ENCODE assay signal across 9 cellular contexts in the genomic region with DNA sequence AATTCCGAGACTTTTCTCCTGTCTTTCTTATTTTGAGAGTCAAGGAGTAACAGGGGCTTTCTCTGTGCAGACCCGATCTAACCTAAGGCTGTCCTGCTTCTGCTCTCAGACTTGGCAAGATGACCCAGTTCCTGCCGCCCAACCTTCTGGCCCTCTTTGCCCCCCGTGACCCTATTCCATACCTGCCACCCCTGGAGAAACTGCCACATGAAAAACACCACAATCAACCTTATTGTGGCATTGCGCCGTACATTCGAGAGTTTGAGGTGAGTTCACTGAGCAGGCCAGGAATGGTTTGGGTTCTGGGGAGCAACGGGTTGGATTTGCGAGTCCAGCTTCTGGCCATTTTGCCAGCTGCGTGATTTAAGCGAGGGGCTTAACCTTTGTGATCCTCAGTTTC. TPM values are rescaled to one million over a fixed set of nuclear protein-coding genes. Genes with fewer than 3 reads are reported as not detected.
A peak's percentile ranks its signal among the peaks of the same experiment; 100 is the strongest.
DNase-seq lines count a peak whose midpoint lies in the region; ATAC-seq and TF ChIP-seq lines count a peak whose summit lies in the region.
"Had no signal": no experiment of that assay in that cellular context is flagged by ENCODE, and none has a peak within 500 bp of the region (broad histone marks: within the 10 kb centered on the region; RNA-seq: fewer than 3 reads in every experiment).

No MANE protein-coding gene starts in this region.

- TF ChIP-seq CTCF in Panc1 (IDR thresholded peaks at IDR 0.05) (no peak), esophagus muscularis mucosa (IDR thresholded peaks at IDR 0.05) (no peak), parathyroid adenoma (IDR thresholded peaks at IDR 0.05) (no peak)

- H3K36me3 ChIP-seq in CD8-positive, alpha-beta memory T cell (ENCODE audit: insufficient read depth, low read length) = peaks cover 27% of the 10 kb centered on the region
- H3K36me3 ChIP-seq in Panc1 (ENCODE audit: control insufficient read depth, insufficient read depth, low read length) (peaks cover 13% of the 10 kb centered on the region), esophagus muscularis mucosa (peaks cover 25 to 48% (median 36%) of the 10 kb centered on the region in 4 donors), parathyroid adenoma (ENCODE audit: control insufficient read depth, insufficient read depth, low read length) (no peaks in the 10 kb centered on the region)

- H3K9me3 ChIP-seq in CD8-positive, alpha-beta memory T cell (ENCODE audit: low read length) = no peaks in the 10 kb centered on the region
- H3K9me3 ChIP-seq in Panc1 (ENCODE audit: control insufficient read depth, insufficient read depth, low read depth, low read length) (no peaks in the 10 kb centered on the region), esophagus muscularis mucosa (no peaks in the 10 kb centered on the region), parathyroid adenoma (ENCODE audit: control insufficient read depth, low read length) (no peaks in the 10 kb centered on the region)

- in situ Hi-C loops in Panc1 (cut with HindIII; ENCODE audit: low pct_unique_long_range_greater_than_20kb, low sequenced_read_pairs) = no loop called here
- in situ Hi-C loops in KBM-7 (cut with MboI; ENCODE audit: low pct_unique_long_range_greater_than_20kb, low sequenced_read_pairs) = no loop called here

- H3K36me3 Mint-ChIP-seq in CD8-positive, alpha-beta memory T cell = peaks cover 7 to 46% (median 7%) of the 10 kb centered on the region in 3 donors

- H3K9ac ChIP-seq in parathyroid adenoma = peak overlapping the region; percentile 49

- peaks cover 44% of the 10 kb centered on the region for H3K79me2 ChIP-seq in parathyroid adenoma

- H3K4me1 ChIP-seq in CD8-positive, alpha-beta memory T cell (ENCODE audit: insufficient read depth, low read length) = peaks cover 24% of the 10 kb centered on the region
- H3K4me1 ChIP-seq in Panc1 (ENCODE audit: control insufficient read depth, insufficient read depth, low read length) (no peaks in the 10 kb centered on the region), esophagus muscularis mucosa (peaks cover 24 to 50% (median 37%) of the 10 kb centered on the region in 4 donors), parathyroid adenoma (peaks cover 11% of the 10 kb centered on the region)

- BruUV-seq in Panc1 (replicated peaks; lab: Mats Ljungman, UMichigan) = no TSS peak

- no peak overlapping the region for H2AFZ ChIP-seq in parathyroid adenoma

- H3K4me3 ChIP-seq in CD8-positive, alpha-beta memory T cell (ENCODE audit: low read length) = peak overlapping the region; percentile 99
- H3K4me3 ChIP-seq in Panc1 (ENCODE audit: low read depth in 2 of 2, low read length in 2 of 2) (peak overlapping the region; percentile 93 to 95), esophagus muscularis mucosa (peak overlapping the region; percentile 72 to 97 (median 88)), parathyroid adenoma (ENCODE audit: low read depth, low read length) (peak overlapping the region; percentile 81)

- CTCF ChIA-PET in CD8-positive, alpha-beta memory T cell (lab: Charles Lee) = interaction anchor here (0.7 to 4.0 kb wide), 4 partner anchors 12 to 93 kb away, joined by 3 to 28 read pairs (median 6); partner anchors contain the start of genes GYS1 and RUVBL2
- CTCF ChIA-PET in Panc1 (lab: Charles Lee) = no interaction called here

- peaks cover 32 to 56% (median 50%) of the 10 kb centered on the region in 3 donors for H3K4me1 Mint-ChIP-seq in CD8-positive, alpha-beta memory T cell

- no peaks in the 10 kb centered on the region for H3K27me3 ChIP-seq in CD8-positive, alpha-beta memory T cell (ENCODE audit: insufficient read depth, low read length, poor library complexity, severe bottlenecking)
- no peaks in the 10 kb centered on the region for H3K27me3 ChIP-seq in Panc1 (ENCODE audit: control insufficient read depth, insufficient read depth, low read length)
- no peaks in the 10 kb centered on the region for H3K27me3 ChIP-seq in esophagus muscularis mucosa
- H3K27me3 ChIP-seq in parathyroid adenoma (ENCODE audit: control insufficient read depth, insufficient read depth, low read length) = no peaks in the 10 kb centered on the region

- ATAC-seq in Panc1 (no peak), sciatic nerve (no peak), GM19463 (IDR thresholded peaks at IDR 0.05; ENCODE audit: unreplicated experiment) (no peak)

- DNase-seq in CD8-positive, alpha-beta memory T cell = no peak
- DNase-seq in Panc1 (ENCODE audit: low read depth, low spot score) (no peak), esophagus muscularis mucosa (ENCODE audit: extremely low spot score) (no peak), T1000 (lab: John Stamatoyannopoulos, UW) (no peak), KBM-7 (no peak), sciatic nerve (ENCODE audit: low spot score) (no peak)
- DNase-seq: NCI-H510A had no signal

- H3K9me3 Mint-ChIP-seq in CD8-positive, alpha-beta memory T cell = peaks cover 0 to 2% (median 0%) of the 10 kb centered on the region in 5 donors

- no peak for TF ChIP-seq EP300 in esophagus muscularis mucosa (IDR thresholded peaks at IDR 0.05)

- no peak for TF ChIP-seq POLR2A in esophagus muscularis mucosa (IDR thresholded peaks at IDR 0.05; ENCODE audit: low read depth)

- H3K27ac Mint-ChIP-seq in CD8-positive, alpha-beta memory T cell = peak overlapping the region; percentile 87 to 97 (median 93)

- peak overlapping the region; percentile 90 for H3K4me2 ChIP-seq in parathyroid adenoma (ENCODE audit: low read length)

- 41% methylated on average over 11 of the region's 11 CpGs for WGBS in esophagus muscularis mucosa

- peaks cover 3 to 9% of the 10 kb centered on the region in 2 donors for H3K27me3 Mint-ChIP-seq in CD8-positive, alpha-beta memory T cell

- POLR2A ChIA-PET in CD8-positive, alpha-beta memory T cell (lab: Charles Lee) = interaction anchor here (0.6 kb wide), 1 partner anchor 82 kb away, joined by 3 read pairs; no protein-coding TSS in a partner anchor
- POLR2A ChIA-PET in Panc1 (lab: Charles Lee) = no interaction called here

- H3K4me3 Mint-ChIP-seq in CD8-positive, alpha-beta memory T cell = peak overlapping the region; percentile 92 to 96 (median 96)

- intact Hi-C loops in Panc1 (cut with micrococcal nuclease; ENCODE audit: unreplicated experiment) (no loop called here), esophagus muscularis mucosa (cut with DNase I) (no loop called here), sciatic nerve (cut with DNase I) (loop anchor here (10.0 kb wide), 1 partner anchor 59 kb away; no protein-coding TSS in a partner anchor)

- H3K27ac ChIP-seq in CD8-positive, alpha-beta memory T cell (ENCODE audit: low read depth, low read length) = peak overlapping the region; percentile 82
- H3K27ac ChIP-seq in Panc1 (ENCODE audit: low read length) (peak overlapping the region; percentile 94), esophagus muscularis mucosa (replicated peaks in 1 of 4) (peak overlapping the region; percentile 83 to 95 (median 89)), parathyroid adenoma (no peak overlapping the region)

RNA-seq across cellular contexts. Expression of gene SNRNP70, which starts 1.0 kb away (rescaled TPM):
- 100 to 1,000 TPM; 210 to 221 TPM for total RNA-seq in CD8-positive, alpha-beta memory T cell
- polyA plus RNA-seq in CD8-positive, alpha-beta memory T cell = 66.2 TPM
- 180 TPM for total RNA-seq in Panc1 (2021; ENCODE audit: unreplicated experiment)
- polyA plus RNA-seq in Panc1 (2012; ENCODE audit: insufficient read length) = 291 TPM
- 100 to 1,000 TPM; 101 to 209 (median 145) TPM for total RNA-seq in esophagus muscularis mucosa
- total RNA-seq in sciatic nerve = 299 TPM

RNA-seq across cellular contexts. Expression of gene KCNA7, which starts 13.8 kb away (rescaled TPM):
- not detected for total RNA-seq in CD8-positive, alpha-beta memory T cell
- polyA plus RNA-seq in CD8-positive, alpha-beta memory T cell = not detected
- total RNA-seq in Panc1 (2021; ENCODE audit: unreplicated experiment) (0.03 TPM), esophagus muscularis mucosa (not detected), sciatic nerve (not detected)
- 0.13 TPM for polyA plus RNA-seq in Panc1 (2012; ENCODE audit: insufficient read length)

RNA-seq across cellular contexts. Expression of gene NTF4, which starts 21.7 kb away (rescaled TPM):
- total RNA-seq in CD8-positive, alpha-beta memory T cell = not detected
- not detected for polyA plus RNA-seq in CD8-positive, alpha-beta memory T cell
- 0.39 TPM for total RNA-seq in Panc1 (2021; ENCODE audit: unreplicated experiment)
- 0.70 TPM for polyA plus RNA-seq in Panc1 (2012; ENCODE audit: insufficient read length)
- total RNA-seq in esophagus muscularis mucosa = not detected
- not detected for total RNA-seq in sciatic nerve

RNA-seq across cellular contexts. Expression of gene LIN7B, which starts 27.9 kb away (rescaled TPM):
- 1 to 10 TPM; 4.0 to 5.1 TPM for total RNA-seq in CD8-positive, alpha-beta memory T cell
- polyA plus RNA-seq in CD8-positive, alpha-beta memory T cell = 8.1 TPM
- total RNA-seq in Panc1 (2021; ENCODE audit: unreplicated experiment) = 6.4 TPM
- 12.9 TPM for polyA plus RNA-seq in Panc1 (2012; ENCODE audit: insufficient read length)
- total RNA-seq in esophagus muscularis mucosa = 10 to 100 TPM in 3 of 4 donors, 1 to 10 TPM in 1; 7.5 to 21.4 (median 15.5) TPM
- total RNA-seq in sciatic nerve = 9.8 TPM

RNA-seq across cellular contexts. Expression of gene CGB7, which starts 28.7 kb away (rescaled TPM):
- not detected for total RNA-seq in CD8-positive, alpha-beta memory T cell
- not detected for polyA plus RNA-seq in CD8-positive, alpha-beta memory T cell
- total RNA-seq in Panc1 (2021; ENCODE audit: unreplicated experiment) = 0.95 TPM
- polyA plus RNA-seq in Panc1 (2012; ENCODE audit: insufficient read length) = 2.1 TPM
- total RNA-seq in esophagus muscularis mucosa = not detected
- not detected for total RNA-seq in sciatic nerve
